ENCODE assay signal across 14 cellular contexts in genomic region chr22:46501701-46502100, GRCh38. TPM values are rescaled to one million over a fixed set of nuclear protein-coding genes. Genes with fewer than 3 reads are reported as not detected.
DNase-seq lines count a peak whose midpoint lies in the region; FAIRE-seq and TF ChIP-seq lines count a peak whose summit lies in the region.
"Had no signal": no experiment of that assay in that cellular context is flagged by ENCODE, and none has a peak within 500 bp of the region (broad histone marks: within the 10 kb centered on the region; RNA-seq: fewer than 3 reads in every experiment).

No MANE protein-coding gene starts in this region.

- H2BK5ac ChIP-seq in neuronal stem cell (ENCODE audit: low read length), result no peak overlapping the region

- peaks cover 40% of the 10 kb centered on the region for H3F3A ChIP-seq in PC-9 (ENCODE audit: insufficient read depth, low read depth)

- WGBS in neuronal stem cell (ENCODE audit: extremely low coverage in 2 of 2, insufficient read length in 2 of 2, insufficient replicate concordance in 1 of 2), 2 donors, result no CpG with 5 or more reads among the region's 3 CpGs

- DNase-seq in COLO829 (ENCODE audit: low spot score) (peak; percentile 96), PC-9 (peak; percentile 60 to 87), endothelial cell of umbilical vein (ENCODE audit: low read depth, low spot score) (peak; percentile 77), neuronal stem cell (ENCODE audit: low spot score) (no peak), SHP77 treated with DMSO at 0.1 percent for 48 hours (lab: John Stamatoyannopoulos, UW) (no peak), NOMO-1 treated with dmso at 0.1 percent for 144 hours (lab: John Stamatoyannopoulos, UW; ENCODE audit: unreplicated experiment) (no peak), cerebellar nuclear complex (lab: John Stamatoyannopoulos, UW) (no peak)
- no peak for DNase-seq in stimulated activated CD4-positive, alpha-beta T cell treated with anti-CD3 and anti-CD28 coated beads, Interleukin-4, amount 100 ng/mL, for 1 hour
- DNase-seq: midbrain, NCI-H446 treated with DMSO at 0.1 percent for 48 hours, small intestine had no signal

- no TSS peak for BruUV-seq in PC-9 (replicated peaks; lab: Mats Ljungman, UMichigan)
- no TSS peak for BruUV-seq in endothelial cell of umbilical vein (replicated peaks; lab: Mats Ljungman, UMichigan)

- H3K9ac ChIP-seq in endothelial cell of umbilical vein (replicated peaks; ENCODE audit: extremely low read depth, insufficient read depth, low read length) (peak overlapping the region; percentile 9), neuronal stem cell (ENCODE audit: low read depth, low read length, poor library complexity) (no peak overlapping the region)
- H3K9ac ChIP-seq: KMS-11 had no signal

- H3K27ac ChIP-seq in PC-9, result peak overlapping the region; percentile 81
- peak overlapping the region; percentile 40 for H3K27ac ChIP-seq in endothelial cell of umbilical vein (ENCODE audit: insufficient read depth, low read depth, low read length)
- no peak overlapping the region for H3K27ac ChIP-seq in neuronal stem cell (replicated peaks; ENCODE audit: low read length)
- H3K27ac ChIP-seq: cardiac muscle cell, KMS-11 had no signal

- H3K36me3 ChIP-seq in PC-9 (ENCODE audit: low read depth) (no peaks in the 10 kb centered on the region), endothelial cell of umbilical vein (ENCODE audit: control insufficient read depth in 2 of 2, extremely low read depth in 1 of 2, insufficient read depth in 2 of 2, low read length in 2 of 2) (no peaks in the 10 kb centered on the region), neuronal stem cell (replicated peaks in 1 of 2; ENCODE audit: control insufficient read depth in 2 of 2, insufficient read depth in 2 of 2, low read length in 2 of 2) (no peaks in the 10 kb centered on the region)
- H3K36me3 ChIP-seq: cardiac muscle cell had no signal

- POLR2A ChIA-PET in PC-9 (lab: Charles Lee; ENCODE audit: unreplicated experiment), result interaction anchor here (0.6 kb wide), 1 partner anchor 74 kb away, joined by 10 read pairs; no protein-coding TSS in a partner anchor
- POLR2A ChIA-PET in endothelial cell of umbilical vein (lab: Charles Lee), result no interaction called here

- peak overlapping the region; percentile 84 for H2BK12ac ChIP-seq in neuronal stem cell (ENCODE audit: low read length)

- H2AK5ac ChIP-seq in neuronal stem cell (ENCODE audit: low read depth, low read length), result no peak overlapping the region

- H3K4me3 ChIP-seq in PC-9, result no peak overlapping the region
- no peak overlapping the region for H3K4me3 ChIP-seq in endothelial cell of umbilical vein (replicated peaks in 1 of 3; ENCODE audit: insufficient read depth in 1 of 3, low read depth in 1 of 3, low read length in 3 of 3)
- no peak overlapping the region for H3K4me3 ChIP-seq in neuronal stem cell (ENCODE audit: low read length in 2 of 2)
- H3K4me3 ChIP-seq: cardiac muscle cell had no signal

- TF ChIP-seq CTCF in PC-9 (conservative IDR thresholded peaks at IDR 0.05) (no peak), endothelial cell of umbilical vein (IDR thresholded peaks at IDR 0.05; ENCODE audit: extremely low read depth in 1 of 2, insufficient read depth in 1 of 2, low read depth in 1 of 2, low read length in 2 of 2) (no peak)

- H4K8ac ChIP-seq in neuronal stem cell (ENCODE audit: low read depth, low read length), result no peak overlapping the region

- H3K79me2 ChIP-seq in PC-9 (ENCODE audit: low read depth) (peaks cover 13% of the 10 kb centered on the region), endothelial cell of umbilical vein (ENCODE audit: control insufficient read depth, insufficient read depth, low read length) (no peaks in the 10 kb centered on the region)

- no peak overlapping the region for H2BK120ac ChIP-seq in neuronal stem cell (ENCODE audit: low read depth, low read length)

- no peak overlapping the region for H2BK15ac ChIP-seq in neuronal stem cell (ENCODE audit: low read length)

- H3K18ac ChIP-seq in neuronal stem cell (ENCODE audit: low read length), result no peak overlapping the region

- no peak overlapping the region for H3K4ac ChIP-seq in neuronal stem cell (ENCODE audit: low read length)

- no peaks in the 10 kb centered on the region for H3K79me1 ChIP-seq in neuronal stem cell (ENCODE audit: low read depth, low read length)

- H2AFZ ChIP-seq in PC-9 (no peak overlapping the region), endothelial cell of umbilical vein (ENCODE audit: low read depth, low read length) (peak overlapping the region; percentile 67), neuronal stem cell (ENCODE audit: low read length) (no peak overlapping the region)

- dilution Hi-C loops in endothelial cell of umbilical vein (cut with MboI; ENCODE audit: extremely low pct_ligation_motif_present, low sequenced_read_pairs), result no loop called here

- no peaks in the 10 kb centered on the region for H3K27me3 ChIP-seq in PC-9 (ENCODE audit: insufficient read depth, low read depth)
- H3K27me3 ChIP-seq in endothelial cell of umbilical vein (ENCODE audit: control insufficient read depth in 2 of 2, insufficient read depth in 2 of 2, low read length in 2 of 2), result no peaks in the 10 kb centered on the region
- H3K27me3 ChIP-seq in neuronal stem cell (ENCODE audit: control insufficient read depth in 3 of 3, insufficient read depth in 3 of 3, low read depth in 1 of 3, low read length in 3 of 3), result no peaks in the 10 kb centered on the region
- H3K27me3 ChIP-seq: cardiac muscle cell had no signal

- H3K4me1 ChIP-seq in PC-9 (replicated peaks; ENCODE audit: insufficient read depth) (peaks cover 32% of the 10 kb centered on the region), endothelial cell of umbilical vein (ENCODE audit: control insufficient read depth, extremely low read depth, insufficient read depth, low read length) (peaks cover 4% of the 10 kb centered on the region), neuronal stem cell (ENCODE audit: control insufficient read depth in 2 of 2, insufficient read depth in 1 of 2, low read depth in 1 of 2, low read length in 2 of 2) (peaks cover 24 to 32% of the 10 kb centered on the region in 2 donors)

- H3K9me2 ChIP-seq in PC-9 (ENCODE audit: insufficient read depth), result no peaks in the 10 kb centered on the region

- no peak overlapping the region for H4K91ac ChIP-seq in neuronal stem cell (ENCODE audit: low read depth, low read length, poor library complexity)

- peak; percentile 80 for FAIRE-seq in endothelial cell of umbilical vein (lab: Jason Lieb, UNC)
- FAIRE-seq: D721Med, small intestine had no signal

- CTCF ChIA-PET in PC-9 (lab: Charles Lee), result no interaction called here
- CTCF ChIA-PET in endothelial cell of umbilical vein (lab: Charles Lee), result interaction anchor here (0.8 to 2.3 kb wide), 5 partner anchors 10 to 763 kb away, joined by 3 to 7 read pairs (median 4); no protein-coding TSS in a partner anchor

- TF ChIP-seq POLR2A in endothelial cell of umbilical vein (IDR thresholded peaks at IDR 0.05; ENCODE audit: low read depth, low read length), result no peak

- no peak overlapping the region for H3K14ac ChIP-seq in neuronal stem cell (ENCODE audit: low read length)

- no peaks in the 10 kb centered on the region for H3K9me3 ChIP-seq in PC-9 (ENCODE audit: insufficient read depth, low read depth)
- H3K9me3 ChIP-seq in endothelial cell of umbilical vein (replicated peaks; ENCODE audit: control insufficient read depth, insufficient read depth, low read length), result no peaks in the 10 kb centered on the region
- H3K9me3 ChIP-seq in neuronal stem cell (replicated peaks in 1 of 2; ENCODE audit: control insufficient read depth in 2 of 2, insufficient read depth in 1 of 2, low read depth in 1 of 2, low read length in 2 of 2), result peaks cover 0 to 5% of the 10 kb centered on the region in 2 donors

- no peaks in the 10 kb centered on the region for H3K9me1 ChIP-seq in endothelial cell of umbilical vein (replicated peaks; ENCODE audit: control insufficient read depth, extremely low read depth, insufficient read depth, low read length)

- H3K23ac ChIP-seq in neuronal stem cell (ENCODE audit: low read depth, low read length, poor library complexity), result no peak overlapping the region

- H4K20me1 ChIP-seq in PC-9 (ENCODE audit: insufficient read depth) (no peaks in the 10 kb centered on the region), endothelial cell of umbilical vein (replicated peaks; ENCODE audit: control insufficient read depth, extremely low read depth, insufficient read depth, low read length) (no peaks in the 10 kb centered on the region)

- intact Hi-C loops in PC-9 (cut with micrococcal nuclease; ENCODE audit: unreplicated experiment), result loop anchor here (1.0 to 2.0 kb wide), 2 partner anchors 27 to 51 kb away; no protein-coding TSS in a partner anchor
- intact Hi-C loops in endothelial cell of umbilical vein (cut with micrococcal nuclease), result no loop called here

- peak overlapping the region; percentile 50 for H3K4me2 ChIP-seq in PC-9
- H3K4me2 ChIP-seq in endothelial cell of umbilical vein (ENCODE audit: insufficient read depth, low read length), result peak overlapping the region; percentile 50
- no peak overlapping the region for H3K4me2 ChIP-seq in neuronal stem cell (ENCODE audit: insufficient read depth, low read length, poor library complexity, severe bottlenecking)
- H3K4me2 ChIP-seq: KMS-11 had no signal

TF ChIP-seq in endothelial cell of umbilical vein, 7 proteins besides CTCF, POLR2A, EP300 and RAD21:
- TF ChIP-seq POLR2AphosphoS5 (IDR thresholded peaks at IDR 0.05; ENCODE audit: insufficient read depth, low read depth, low read length) (no peak), FOS (IDR thresholded peaks at IDR 0.05; ENCODE audit: borderline replicate concordance, insufficient read depth, low read length) (peak; percentile 55)

RNA-seq across cellular contexts. Expression of gene CELSR1, which starts 35.7 kb away (rescaled TPM):
- total RNA-seq in PC-9 (2021) (37.6 and 55.4 TPM in 2 replicates), endothelial cell of umbilical vein (2.1 and 3.7 TPM in 2 replicates)
- 5.4 and 5.7 TPM in 2 replicates for polyA plus RNA-seq in endothelial cell of umbilical vein
- 3.0 and 3.6 TPM in 2 replicates for polyA plus RNA-seq in endothelial cell of umbilical vein (2011; cell fraction: cytosol; rRNA removed)
- polyA plus RNA-seq in endothelial cell of umbilical vein (2011; cell fraction: nucleus; rRNA removed), result 5.5 and 6.0 TPM in 2 replicates
- 2.2 and 7.6 TPM in 2 replicates for polyA plus RNA-seq in endothelial cell of umbilical vein (2012)
- 9.8 and 15.1 TPM in 2 replicates for polyA minus RNA-seq in endothelial cell of umbilical vein
- 13.2 TPM for polyA minus RNA-seq in endothelial cell of umbilical vein (2011; cell fraction: cytosol; rRNA and poly(A)+ RNA removed)
- polyA minus RNA-seq in endothelial cell of umbilical vein (2011; cell fraction: nucleus; rRNA and poly(A)+ RNA removed), result 9.8 and 15.1 TPM in 2 replicates
- 6.6 TPM for polyA plus RNA-seq in neuronal stem cell (2013, experiment 1 of 2)
- polyA plus RNA-seq in neuronal stem cell (2013, experiment 2 of 2), result 7.3 TPM

Comparison
In these comparisons a context has a peak if more than half of its experiments do, and no peak if none do; other contexts are left out.
1. DNase-seq: peak in COLO829 (single experiment), PC-9 (2 of 2) and endothelial cell of umbilical vein (single experiment); none in neuronal stem cell (single experiment), SHP77 treated with DMSO at 0.1 percent for 48 hours (single experiment), NOMO-1 treated with dmso at 0.1 percent for 144 hours (single experiment), stimulated activated CD4-positive, alpha-beta T cell treated with anti-CD3 and anti-CD28 coated beads, Interleukin-4, amount 100 ng/mL, for 1 hour (single experiment) and cerebellar nuclear complex (0 of 2).